Comparison of ENCODE assay signal across 8 cellular contexts in the genomic region with DNA sequence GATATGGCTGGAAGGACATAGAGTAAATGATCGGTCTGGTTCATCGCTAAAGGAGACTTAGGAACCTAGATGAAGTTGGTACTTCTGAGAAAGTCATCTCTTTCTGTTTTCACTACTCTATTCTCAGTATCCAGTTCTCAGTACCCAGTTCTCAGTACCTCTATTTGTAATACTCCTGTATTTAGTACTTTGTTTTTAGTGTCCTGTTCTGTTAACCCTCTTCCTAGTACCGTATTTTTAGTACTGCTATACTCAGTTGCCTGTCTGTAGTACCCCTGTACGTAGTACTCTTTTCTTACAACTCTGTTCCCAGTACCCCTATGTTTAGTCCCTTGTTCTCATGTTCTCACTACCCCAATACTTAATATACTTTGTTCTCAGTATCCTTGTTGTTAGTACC. TPM values are rescaled to one million over a fixed set of nuclear protein-coding genes. Genes with fewer than 3 reads are reported as not detected.
DNase-seq lines count a peak whose midpoint lies in the region; ATAC-seq and TF ChIP-seq lines count a peak whose summit lies in the region.

No MANE protein-coding gene starts in this region.

- no peaks in the 10 kb centered on the region for H3K27me3 ChIP-seq in BE2C
- H3K27me3 ChIP-seq in mesendoderm (ENCODE audit: insufficient read depth, low read length, poor library complexity), result no peaks in the 10 kb centered on the region
- H3K27me3 ChIP-seq in thyroid gland, result no peaks in the 10 kb centered on the region

- H3K9me3 ChIP-seq in BE2C (no peaks in the 10 kb centered on the region), thyroid gland (no peaks in the 10 kb centered on the region)

- H2BK120ac ChIP-seq in mesendoderm (ENCODE audit: low read depth, low read length), result no peak overlapping the region

- H3K27me3 Mint-ChIP-seq in activated T-helper 17 cell treated with anti-CD3 and anti-CD28 coated beads, Interleukin-2, amount 50 U/mL, for 72 hours, result no peaks in the 10 kb centered on the region

- H3K23ac ChIP-seq in mesendoderm (ENCODE audit: low read length), result no peak overlapping the region

- peaks cover 37% of the 10 kb centered on the region for H3K36me3 Mint-ChIP-seq in activated T-helper 17 cell treated with anti-CD3 and anti-CD28 coated beads, Interleukin-2, amount 50 U/mL, for 72 hours (ENCODE audit: low read depth)

- intact Hi-C loops in thyroid gland (cut with DNase I), result no loop called here

- H3K56ac ChIP-seq in mesendoderm (ENCODE audit: low read length), result peak overlapping the region; percentile 95

- H3K4me3 Mint-ChIP-seq in activated T-helper 17 cell treated with anti-CD3 and anti-CD28 coated beads, Interleukin-2, amount 50 U/mL, for 72 hours, result peak overlapping the region; percentile 91

- TF ChIP-seq CTCF in BE2C (IDR thresholded peaks at IDR 0.05; ENCODE audit: low read depth, low read length) (no peak), thyroid gland (IDR thresholded peaks at IDR 0.05) (no peak)

- peak; percentile 44 for ATAC-seq in GM19043 (IDR thresholded peaks at IDR 0.05; ENCODE audit: low read depth, unreplicated experiment)
- peak; percentile 43 for ATAC-seq in HG03342 (IDR thresholded peaks at IDR 0.05; ENCODE audit: unreplicated experiment)
- peak; percentile 77 for ATAC-seq in activated T-helper 17 cell treated with anti-CD3 and anti-CD28 coated beads, Interleukin-2, amount 50 U/mL, for 72 hours (replicated peaks)

- H3K9me3 Mint-ChIP-seq in activated T-helper 17 cell treated with anti-CD3 and anti-CD28 coated beads, Interleukin-2, amount 50 U/mL, for 72 hours, result no peaks in the 10 kb centered on the region

- H3K4me1 ChIP-seq in BE2C (no peaks in the 10 kb centered on the region), mesendoderm (ENCODE audit: control insufficient read depth, low read depth, low read length) (peaks cover 9% of the 10 kb centered on the region), thyroid gland (peaks cover 8 to 17% of the 10 kb centered on the region in 2 donors)

- H3K79me2 ChIP-seq in mesendoderm (ENCODE audit: control insufficient read depth, insufficient read depth, low read length), result peaks cover 5% of the 10 kb centered on the region

- DNase-seq in BE2C, result no peak
- no peak for DNase-seq in mesendoderm
- DNase-seq in thyroid gland, result no peak
- no peak for DNase-seq in NCI-H2029 (lab: John Stamatoyannopoulos, UW)
- no peak for DNase-seq in DMS153 treated with DMSO at 0.1 percent for 48 hours (lab: John Stamatoyannopoulos, UW; ENCODE audit: unreplicated experiment)

- no peak overlapping the region for H4K5ac ChIP-seq in mesendoderm (ENCODE audit: low read length)

- H3K36me3 ChIP-seq in BE2C, result no peaks in the 10 kb centered on the region
- H3K36me3 ChIP-seq in mesendoderm (ENCODE audit: control insufficient read depth, insufficient read depth, low read length), result no peaks in the 10 kb centered on the region
- H3K36me3 ChIP-seq in thyroid gland, result no peaks in the 10 kb centered on the region

- H3K27ac ChIP-seq in mesendoderm (ENCODE audit: low read depth, low read length), result no peak overlapping the region
- H3K27ac ChIP-seq in thyroid gland, result no peak overlapping the region

- H2BK5ac ChIP-seq in mesendoderm (ENCODE audit: low read length), result no peak overlapping the region

- no peak overlapping the region for H4K8ac ChIP-seq in mesendoderm (ENCODE audit: low read depth, low read length)

- no peak overlapping the region for H3K18ac ChIP-seq in mesendoderm (ENCODE audit: low read length)

- no peak for TF ChIP-seq POLR2A in thyroid gland (IDR thresholded peaks at IDR 0.05)

- peak overlapping the region; percentile 89 for H3K9ac ChIP-seq in mesendoderm (ENCODE audit: low read length)

- peak overlapping the region; percentile 95 for H3K27ac Mint-ChIP-seq in activated T-helper 17 cell treated with anti-CD3 and anti-CD28 coated beads, Interleukin-2, amount 50 U/mL, for 72 hours

- no CpG with 5 or more reads among the region's 4 CpGs for WGBS in mesendoderm (ENCODE audit: extremely low coverage, insufficient coverage, low lambda C conversion rate)
- WGBS in thyroid gland, 2 donors, result 55 to 65% methylated on average over 4 of the region's 4 CpGs

- no peak overlapping the region for H2AK5ac ChIP-seq in mesendoderm (ENCODE audit: low read length)

- peak overlapping the region; percentile 56 for H3K4me2 ChIP-seq in mesendoderm (ENCODE audit: low read length)

- H3K79me1 ChIP-seq in mesendoderm (ENCODE audit: low read length), result peaks cover 7% of the 10 kb centered on the region

- H3K4me3 ChIP-seq in BE2C (ENCODE audit: low read depth, low read length) (peak overlapping the region; percentile 71), mesendoderm (ENCODE audit: low read length) (no peak overlapping the region), thyroid gland (replicated peaks in 1 of 3) (peak overlapping the region in 1 of 3 donors; percentile 92)

- H3K4ac ChIP-seq in mesendoderm (ENCODE audit: low read depth, low read length), result no peak overlapping the region

- H2BK15ac ChIP-seq in mesendoderm (replicated peaks; ENCODE audit: low read depth), result no peak overlapping the region

- H3K4me1 Mint-ChIP-seq in activated T-helper 17 cell treated with anti-CD3 and anti-CD28 coated beads, Interleukin-2, amount 50 U/mL, for 72 hours, result peaks cover 16% of the 10 kb centered on the region

RNA-seq across cellular contexts. Expression of gene RFXAP, which starts 1.2 kb away (rescaled TPM):
- 5.0 TPM for polyA plus RNA-seq in BE2C (2012; ENCODE audit: insufficient read depth, insufficient read length, low read depth)
- total RNA-seq in activated T-helper 17 cell treated with anti-CD3 and anti-CD28 coated beads, Interleukin-2, amount 50 U/mL, for 72 hours, result 10 to 100 TPM; 13.9 to 15.3 TPM
- polyA plus RNA-seq in mesendoderm (2013, experiment 1 of 2), result 6.9 TPM
- polyA plus RNA-seq in mesendoderm (2013, experiment 2 of 2), result 6.2 TPM
- total RNA-seq in thyroid gland, result 10 to 100 TPM in 1 of 4 donors, 1 to 10 TPM in 3; 6.0 to 10.7 (median 9.4) TPM
